Comparison of ENCODE assay signal across 22 cellular contexts in the genomic region with DNA sequence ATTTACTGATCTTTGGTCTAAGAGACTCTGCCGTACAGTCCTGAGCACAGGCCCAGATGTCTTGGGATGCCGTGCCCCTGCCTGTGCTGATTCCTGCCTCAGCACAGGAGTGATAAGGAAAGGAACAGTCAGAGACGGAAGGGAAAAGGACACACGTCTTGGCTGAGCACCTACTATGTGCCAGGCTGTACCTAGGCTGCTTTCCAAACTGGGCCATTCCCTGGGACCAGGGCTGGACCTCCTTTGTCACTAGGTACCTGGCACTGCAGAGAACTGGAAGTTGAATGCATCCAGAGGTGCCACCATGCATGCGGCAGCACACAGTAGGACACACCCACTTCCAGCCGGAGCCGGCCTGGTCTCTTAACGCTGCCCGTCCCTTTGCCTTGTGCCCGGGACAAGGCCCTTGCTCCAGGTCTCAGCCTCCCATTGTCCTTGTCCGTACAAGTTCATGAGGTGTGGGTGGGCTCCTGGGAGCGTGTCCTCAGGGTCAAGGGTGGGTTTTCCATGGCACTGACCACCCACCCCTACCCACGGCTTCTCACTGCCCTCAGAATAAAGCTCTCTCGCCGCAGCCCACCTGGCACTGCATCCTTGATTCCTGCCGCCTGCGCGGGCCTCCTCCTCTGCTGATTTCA. TPM values are rescaled to one million over a fixed set of nuclear protein-coding genes. Genes with fewer than 3 reads are reported as not detected.
A peak's percentile ranks its signal among the peaks of the same experiment; 100 is the strongest.
DNase-seq lines count a peak whose midpoint lies in the region; ATAC-seq and TF ChIP-seq lines count a peak whose summit lies in the region.
"Had no signal": no experiment of that assay in that cellular context is flagged by ENCODE, and none has a peak within 500 bp of the region (broad histone marks: within the 10 kb centered on the region; RNA-seq: fewer than 3 reads in every experiment).

No MANE protein-coding gene starts in this region.

- no peaks in the 10 kb centered on the region for H3K27me3 Mint-ChIP-seq in natural killer cell treated with Interleukin-12 subunit alpha and Interleukin-12 subunit beta and Interleukin-15 and Interleukin-18, amount 100 ng/mL, for 72 hours
- H3K27me3 Mint-ChIP-seq in natural killer cell (ENCODE audit: low read depth in 2 of 2) = peaks cover 0 to 2% of the 10 kb centered on the region in 2 donors
- H3K27me3 Mint-ChIP-seq in naive thymus-derived CD8-positive, alpha-beta T cell = no peaks in the 10 kb centered on the region
- H3K27me3 Mint-ChIP-seq: CD4-positive, alpha-beta memory T cell; IgD-negative memory B cell; stimulated activated naive CD8-positive, alpha-beta T cell treated with anti-CD3 and anti-CD28 coated beads, Interleukin-15, Interleukin-2, amounts not matched to agents 100 ng/mL and 50 ng/mL, for 24 hours had no signal

- H3K9me3 Mint-ChIP-seq in natural killer cell treated with Interleukin-12 subunit alpha and Interleukin-12 subunit beta and Interleukin-15 and Interleukin-18, amount 100 ng/mL, for 72 hours = no peaks in the 10 kb centered on the region
- no peaks in the 10 kb centered on the region for H3K9me3 Mint-ChIP-seq in natural killer cell
- no peaks in the 10 kb centered on the region for H3K9me3 Mint-ChIP-seq in naive thymus-derived CD8-positive, alpha-beta T cell
- H3K9me3 Mint-ChIP-seq: CD4-positive, alpha-beta memory T cell; HFFc6; mesothelial cell of epicardium; nephron progenitor cell; stimulated activated naive CD8-positive, alpha-beta T cell treated with anti-CD3 and anti-CD28 coated beads, Interleukin-15, Interleukin-2, amounts not matched to agents 100 ng/mL and 50 ng/mL, for 24 hours had no signal

- no peak overlapping the region for H3K27ac Mint-ChIP-seq in natural killer cell treated with Interleukin-12 subunit alpha and Interleukin-12 subunit beta and Interleukin-15 and Interleukin-18, amount 100 ng/mL, for 72 hours
- no peak overlapping the region for H3K27ac Mint-ChIP-seq in natural killer cell
- H3K27ac Mint-ChIP-seq in naive thymus-derived CD8-positive, alpha-beta T cell = peak overlapping the region in 6 of 10 donors; percentile 8 to 80 (median 58)
- H3K27ac Mint-ChIP-seq: HFFc6; mesothelial cell of epicardium; nephron progenitor cell; stimulated activated naive CD8-positive, alpha-beta T cell treated with anti-CD3 and anti-CD28 coated beads, Interleukin-15, Interleukin-2, amounts not matched to agents 100 ng/mL and 50 ng/mL, for 24 hours had no signal

- ATAC-seq in activated CD4-positive, CD25-positive, alpha-beta regulatory T cell treated with anti-CD3 and anti-CD28 coated beads, Interleukin-2, amount 50 U/mL, for 24 hours = no peak
- no peak for ATAC-seq in natural killer cell treated with Interleukin-12 subunit alpha and Interleukin-12 subunit beta and Interleukin-15 and Interleukin-18, amount 100 ng/mL, for 72 hours
- ATAC-seq in natural killer cell (no peak), GM18520 (IDR thresholded peaks at IDR 0.05; ENCODE audit: unreplicated experiment) (no peak)
- no peak for ATAC-seq in naive thymus-derived CD8-positive, alpha-beta T cell

- POLR2A ChIA-PET in naive thymus-derived CD8-positive, alpha-beta T cell (lab: Charles Lee) = interaction anchor here (0.8 to 31.6 kb wide), 2 partner anchors 8 to 28 kb away, joined by 3 to 1090 read pairs; partner anchors contain the start of gene RAC2

- peak; percentile 28 for DNase-seq in activated CD4-positive, CD25-positive, alpha-beta regulatory T cell treated with anti-CD3 and anti-CD28 coated beads, Interleukin-2, amount 50 U/mL, for 72 hours
- DNase-seq in natural killer cell treated with Interleukin-12 subunit alpha and Interleukin-12 subunit beta and Interleukin-15 and Interleukin-18, amount 100 ng/mL, for 72 hours (ENCODE audit: low spot score) = peak; percentile 49
- DNase-seq in natural killer cell (no peak), NCI-H345 treated with DMSO at 0.1 percent for 48 hours (lab: John Stamatoyannopoulos, UW; ENCODE audit: unreplicated experiment) (no peak), NCI-H226 (no peak)
- peak in 2 of 10 donors; percentile 14 to 50 for DNase-seq in naive thymus-derived CD8-positive, alpha-beta T cell
- DNase-seq: CD4-positive, alpha-beta memory T cell; effector memory CD4-positive, alpha-beta T cell; HFFc6; NCI-H1105 treated with DMSO at 0.1 percent for 48 hours; NCI-H2029 treated with DMSO at 0.1 percent for 48 hours; NCI-H345; NCI-H774; stimulated activated CD4-positive, alpha-beta T cell treated with anti-CD3 and anti-CD28 coated beads, Interleukin-12 subunit alpha, Interleukin-12 subunit beta, amount 100 ng/mL, for 4 hours had no signal

- no peaks in the 10 kb centered on the region for H3K36me3 Mint-ChIP-seq in natural killer cell treated with Interleukin-12 subunit alpha and Interleukin-12 subunit beta and Interleukin-15 and Interleukin-18, amount 100 ng/mL, for 72 hours
- H3K36me3 Mint-ChIP-seq in natural killer cell = no peaks in the 10 kb centered on the region
- H3K36me3 Mint-ChIP-seq in naive thymus-derived CD8-positive, alpha-beta T cell = peaks cover 0 to 22% (median 15%) of the 10 kb centered on the region in 3 donors
- H3K36me3 Mint-ChIP-seq: IgD-negative memory B cell, mesothelial cell of epicardium had no signal

- TF ChIP-seq CTCF in natural killer cell (IDR thresholded peaks at IDR 0.05) = no peak

- intact Hi-C loops in natural killer cell (cut with micrococcal nuclease) = no loop called here

- H3K4me1 Mint-ChIP-seq in natural killer cell treated with Interleukin-12 subunit alpha and Interleukin-12 subunit beta and Interleukin-15 and Interleukin-18, amount 100 ng/mL, for 72 hours (ENCODE audit: low read depth in 2 of 2) = peaks cover 7 to 8% of the 10 kb centered on the region in 2 donors
- peaks cover 6 to 10% of the 10 kb centered on the region in 2 donors for H3K4me1 Mint-ChIP-seq in natural killer cell
- H3K4me1 Mint-ChIP-seq in naive thymus-derived CD8-positive, alpha-beta T cell = peaks cover 29 to 93% (median 72%) of the 10 kb centered on the region in 4 donors

- no peak overlapping the region for H3K4me3 Mint-ChIP-seq in natural killer cell treated with Interleukin-12 subunit alpha and Interleukin-12 subunit beta and Interleukin-15 and Interleukin-18, amount 100 ng/mL, for 72 hours
- no peak overlapping the region for H3K4me3 Mint-ChIP-seq in natural killer cell
- H3K4me3 Mint-ChIP-seq in naive thymus-derived CD8-positive, alpha-beta T cell = peak overlapping the region in 3 of 10 donors; percentile 14 to 33 (median 22)
- H3K4me3 Mint-ChIP-seq: CD4-positive, alpha-beta memory T cell; HFFc6; IgD-negative memory B cell; mesothelial cell of epicardium; nephron progenitor cell; stimulated activated naive CD8-positive, alpha-beta T cell treated with anti-CD3 and anti-CD28 coated beads, Interleukin-15, Interleukin-2, amounts not matched to agents 100 ng/mL and 50 ng/mL, for 24 hours had no signal

RNA-seq across cellular contexts. Expression of gene SSTR3, which starts 1.1 kb away (rescaled TPM):
- total RNA-seq in natural killer cell treated with Interleukin-12 subunit alpha and Interleukin-12 subunit beta and Interleukin-15 and Interleukin-18, amount 100 ng/mL, for 72 hours = under 1 TPM; 0.11 to 0.29 TPM
- total RNA-seq in natural killer cell = under 1 TPM; 0.20 to 0.64 (median 0.23) TPM
- 10 to 100 TPM; 13.5 to 13.7 TPM for total RNA-seq in naive thymus-derived CD8-positive, alpha-beta T cell
- polyA plus RNA-seq in naive thymus-derived CD8-positive, alpha-beta T cell = 1 to 10 TPM; 2.9 to 7.3 (median 4.2) TPM
- total RNA-seq: HFFc6, M059J, Right ventricle myocardium inferior had no signal

RNA-seq across cellular contexts. Expression of gene C1QTNF6, which starts 25.3 kb away (rescaled TPM):
- total RNA-seq in natural killer cell treated with Interleukin-12 subunit alpha and Interleukin-12 subunit beta and Interleukin-15 and Interleukin-18, amount 100 ng/mL, for 72 hours = 1 to 10 TPM; 1.3 to 3.9 TPM
- 10 to 100 TPM in 1 of 3 donors, 1 to 10 TPM in 2; 6.0 to 10.3 (median 6.7) TPM for total RNA-seq in natural killer cell
- total RNA-seq in naive thymus-derived CD8-positive, alpha-beta T cell = 10 to 100 TPM; 24.6 to 25.7 TPM
- 1 to 10 TPM in 2 of 3 donors, under 1 TPM in 1; 0.68 to 4.0 (median 1.7) TPM for polyA plus RNA-seq in naive thymus-derived CD8-positive, alpha-beta T cell

RNA-seq across cellular contexts. Expression of gene RAC2, which starts 30.7 kb away (rescaled TPM):
- 1,000 to 10,000 TPM in 1 of 2 donors, 100 to 1,000 TPM in 1; 666 to 1,078 TPM for total RNA-seq in natural killer cell treated with Interleukin-12 subunit alpha and Interleukin-12 subunit beta and Interleukin-15 and Interleukin-18, amount 100 ng/mL, for 72 hours
- total RNA-seq in natural killer cell = 100 to 1,000 TPM; 647 to 744 (median 741) TPM
- 100 to 1,000 TPM; 295 to 297 TPM for total RNA-seq in naive thymus-derived CD8-positive, alpha-beta T cell
- 1,000 to 10,000 TPM in 2 of 3 donors, 100 to 1,000 TPM in 1; 740 to 1,115 (median 1,110) TPM for polyA plus RNA-seq in naive thymus-derived CD8-positive, alpha-beta T cell

Comparison
In these comparisons a context has a peak if more than half of its experiments do, and no peak if none do; other contexts are left out.
1. DNase-seq: peak in activated CD4-positive, CD25-positive, alpha-beta regulatory T cell treated with anti-CD3 and anti-CD28 coated beads, Interleukin-2, amount 50 U/mL, for 72 hours (single experiment) and natural killer cell treated with Interleukin-12 subunit alpha and Interleukin-12 subunit beta and Interleukin-15 and Interleukin-18, amount 100 ng/mL, for 72 hours (single experiment); none in natural killer cell (single experiment), NCI-H345 treated with DMSO at 0.1 percent for 48 hours (single experiment) and NCI-H226 (single experiment).
2. H3K27ac Mint-ChIP-seq: peak in naive thymus-derived CD8-positive, alpha-beta T cell (6 of 10); none in natural killer cell treated with Interleukin-12 subunit alpha and Interleukin-12 subunit beta and Interleukin-15 and Interleukin-18, amount 100 ng/mL, for 72 hours (0 of 2) and natural killer cell (0 of 2).
3. RNA of gene SSTR3, which starts 1.1 kb away (total RNA-seq): 13.5 to 13.7 TPM in naive thymus-derived CD8-positive, alpha-beta T cell; 0.11 to 0.29 TPM in natural killer cell treated with Interleukin-12 subunit alpha and Interleukin-12 subunit beta and Interleukin-15 and Interleukin-18, amount 100 ng/mL, for 72 hours and 0.20 to 0.64 TPM in natural killer cell; every median in the first group is over 4 times any median in the second.